In genomic region chr11:87127131-87127530, GRCh38 we compare ENCODE assay signal across 14 cellular contexts.
DNase-seq lines count a peak whose midpoint lies in the region; ATAC-seq lines count a peak whose summit lies in the region.
"Had no signal": no experiment of that assay in that cellular context is flagged by ENCODE, and none has a peak within 500 bp of the region (broad histone marks: within the 10 kb centered on the region; RNA-seq: fewer than 3 reads in every experiment).

No MANE protein-coding gene starts in this region.

- POLR2A ChIA-PET in T-cell (lab: Charles Lee) = no interaction called here

- no peaks in the 10 kb centered on the region for H3K9me3 Mint-ChIP-seq in T-cell
- H3K9me3 Mint-ChIP-seq: CD4-positive, alpha-beta T cell had no signal

- no peaks in the 10 kb centered on the region for H3K4me1 ChIP-seq in mesodermal cell (ENCODE audit: control insufficient read depth, insufficient read depth, low read length, poor library complexity, severe bottlenecking)

- H3K27me3 Mint-ChIP-seq in T-cell = no peaks in the 10 kb centered on the region
- H3K27me3 Mint-ChIP-seq: B cell; CD4-positive, alpha-beta T cell had no signal

- peak overlapping the region; percentile 87 for H3K27ac ChIP-seq in SK-N-MC
- peak overlapping the region; percentile 39 for H3K27ac ChIP-seq in mesodermal cell (ENCODE audit: low read depth, low read length, severe bottlenecking)

- H3K27ac Mint-ChIP-seq in T-cell = no peak overlapping the region
- H3K27ac Mint-ChIP-seq: B cell; CD4-positive, alpha-beta T cell; GM23338 had no signal

- CTCF ChIA-PET in T-cell (lab: Charles Lee) = interaction anchor here (1.0 to 1.4 kb wide), 2 partner anchors 16 to 130 kb away, joined by 3 read pairs; no protein-coding TSS in a partner anchor

- 76 to 80% methylated on average over 1 to 3 of the region's 4 CpGs for WGBS in mesodermal cell (ENCODE audit: insufficient coverage in 2 of 2), 2 experiments

- peaks cover 0 to 6% (median 3%) of the 10 kb centered on the region in 3 donors for H3K4me1 Mint-ChIP-seq in T-cell
- H3K4me1 Mint-ChIP-seq: B cell, GM23338 had no signal

- H3K4me3 ChIP-seq in SK-N-MC = peak overlapping the region; percentile 53
- no peak overlapping the region for H3K4me3 ChIP-seq in mesodermal cell (ENCODE audit: extremely low read depth, insufficient read depth, low read length, poor library complexity, severe bottlenecking)
- H3K4me3 ChIP-seq: GM23338 had no signal

- DNase-seq in COR-L47 (lab: John Stamatoyannopoulos, UW) (peak; percentile 5), SK-N-MC (ENCODE audit: low read depth, low spot score) (no peak), retina (peak; percentile 24), T-cell (no peak)
- DNase-seq: C1 segment of cervical spinal cord; CD4-positive, alpha-beta T cell; DMS153; GF-D8; H7 had no signal

- H3K9me3 ChIP-seq in SK-N-MC (ENCODE audit: low read depth, low read length) = no peaks in the 10 kb centered on the region
- H3K9me3 ChIP-seq in mesodermal cell (ENCODE audit: control insufficient read depth, low read length) = no peaks in the 10 kb centered on the region

- H3K36me3 ChIP-seq in SK-N-MC (ENCODE audit: insufficient read depth, low read length) = no peaks in the 10 kb centered on the region; the same call in 1 of the 2 replicates
- no peaks in the 10 kb centered on the region for H3K36me3 ChIP-seq in mesodermal cell (ENCODE audit: control insufficient read depth, insufficient read depth, low read length)

- H3K9ac ChIP-seq in SK-N-MC (ENCODE audit: insufficient read length) = no peak overlapping the region

- no peak overlapping the region for H3K4me3 Mint-ChIP-seq in T-cell
- H3K4me3 Mint-ChIP-seq: B cell; CD4-positive, alpha-beta T cell; GM23338 had no signal

- no peak for ATAC-seq in HG02678 (IDR thresholded peaks at IDR 0.05; ENCODE audit: unreplicated experiment)
- no peak for ATAC-seq in T-cell (replicated peaks in 1 of 4)
- ATAC-seq in HG03159 (IDR thresholded peaks at IDR 0.05; ENCODE audit: unreplicated experiment) = no peak
- ATAC-seq: GM23338 had no signal

- H3K36me3 Mint-ChIP-seq in T-cell = no peaks in the 10 kb centered on the region

Comparison
In these comparisons a context has a peak if more than half of its experiments do, and no peak if none do; other contexts are left out.
1. DNase-seq: peak in COR-L47 (single experiment) and retina (single experiment); none in SK-N-MC (single experiment) and T-cell (0 of 34).